16 cellular contexts compared by ENCODE assay signal in the genomic region with DNA sequence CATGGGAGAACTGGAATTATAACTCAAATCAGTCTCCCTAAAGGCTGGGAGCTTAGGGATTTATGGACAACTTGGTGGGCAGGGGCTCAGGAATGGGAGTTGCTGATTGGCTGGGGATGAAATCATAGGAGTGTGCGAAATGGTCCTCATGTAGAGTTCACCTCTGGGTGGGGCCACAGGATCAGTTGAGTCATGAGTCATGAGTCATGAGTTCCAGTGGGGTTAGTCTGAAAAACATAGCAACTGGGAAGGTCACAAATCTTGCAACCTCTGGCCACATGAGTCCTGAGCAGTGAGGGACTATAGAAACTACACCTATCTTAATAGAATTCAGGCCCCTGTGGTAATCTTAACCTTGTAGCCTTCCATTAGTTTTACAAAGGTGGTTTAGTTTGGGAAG.
DNase-seq lines count a peak whose midpoint lies in the region; ATAC-seq and TF ChIP-seq lines count a peak whose summit lies in the region.
"Had no signal": no experiment of that assay in that cellular context is flagged by ENCODE, and none has a peak within 500 bp of the region (broad histone marks: within the 10 kb centered on the region; RNA-seq: fewer than 3 reads in every experiment).

No MANE protein-coding gene starts in this region.

- H4K8ac ChIP-seq in mesendoderm (ENCODE audit: low read depth, low read length) = no peak overlapping the region

- H3K4me2 ChIP-seq in mesendoderm (ENCODE audit: low read length) = no peak overlapping the region
- H3K4me2 ChIP-seq: PC-9 had no signal

- H3K4me3 ChIP-seq in AG10803 (ENCODE audit: low read length) (no peak overlapping the region), fibroblast of the aortic adventitia (ENCODE audit: low read depth, low read length) (no peak overlapping the region), mesendoderm (ENCODE audit: low read length) (no peak overlapping the region), left lung (no peak overlapping the region)
- H3K4me3 ChIP-seq: PC-9, stomach had no signal

- H3K9me3 ChIP-seq in left lung = peaks cover 0 to 3% of the 10 kb centered on the region in 2 donors
- H3K9me3 ChIP-seq: stomach had no signal

- no peak overlapping the region for H3K4ac ChIP-seq in mesendoderm (ENCODE audit: low read depth, low read length)

- no peak overlapping the region for H3K23ac ChIP-seq in mesendoderm (ENCODE audit: low read length)

- H3K4me1 ChIP-seq in mesendoderm (ENCODE audit: control insufficient read depth, low read depth, low read length) (no peaks in the 10 kb centered on the region), left lung (peaks cover 0 to 16% of the 10 kb centered on the region in 2 donors)
- H3K4me1 ChIP-seq: stomach had no signal

- no peak overlapping the region for H3K56ac ChIP-seq in mesendoderm (ENCODE audit: low read length)

- no CpG with 5 or more reads among the region's 1 CpG for WGBS in mesendoderm (ENCODE audit: extremely low coverage, insufficient coverage, low lambda C conversion rate)

- no peak for ATAC-seq in left lung
- ATAC-seq: activated CD8-positive, alpha-beta memory T cell treated with anti-CD3 and anti-CD28 coated beads, Interleukin-2, amount 10 ng/mL, durations not matched to agents 7 days and 5 days; naive thymus-derived CD4-positive, alpha-beta T cell; right cardiac atrium had no signal

- H3K9ac ChIP-seq in mesendoderm (ENCODE audit: low read length) = no peak overlapping the region

- intact Hi-C loops in left lung (cut with DNase I) = no loop called here

- no peak overlapping the region for H2BK120ac ChIP-seq in mesendoderm (ENCODE audit: low read depth, low read length)

- no peaks in the 10 kb centered on the region for H3K79me2 ChIP-seq in mesendoderm (ENCODE audit: control insufficient read depth, insufficient read depth, low read length)

- TF ChIP-seq CTCF in AG10803 (conservative IDR thresholded peaks at IDR 0.05; ENCODE audit: low read length) (no peak), fibroblast of the aortic adventitia (IDR thresholded peaks at IDR 0.05; ENCODE audit: insufficient read depth, low read length) (no peak), left lung (IDR thresholded peaks at IDR 0.05) (no peak)

- no peak overlapping the region for H2BK15ac ChIP-seq in mesendoderm (replicated peaks; ENCODE audit: low read depth)

- no peaks in the 10 kb centered on the region for H3K79me1 ChIP-seq in mesendoderm (ENCODE audit: low read length)

- H3K36me3 ChIP-seq in mesendoderm (ENCODE audit: control insufficient read depth, insufficient read depth, low read length) (no peaks in the 10 kb centered on the region), left lung (no peaks in the 10 kb centered on the region)
- H3K36me3 ChIP-seq: stomach had no signal

- H2AK5ac ChIP-seq in mesendoderm (ENCODE audit: low read length) = no peak overlapping the region

- no peak overlapping the region for H4K5ac ChIP-seq in mesendoderm (ENCODE audit: low read length)

- H3K18ac ChIP-seq in mesendoderm (ENCODE audit: low read length) = no peak overlapping the region

- H3K27ac ChIP-seq in mesendoderm (ENCODE audit: low read depth, low read length) (no peak overlapping the region), left lung (no peak overlapping the region)
- H3K27ac ChIP-seq: PC-9, stomach had no signal

- no peak overlapping the region for H2BK5ac ChIP-seq in mesendoderm (ENCODE audit: low read length)

- H3K27me3 ChIP-seq in mesendoderm (ENCODE audit: insufficient read depth, low read length, poor library complexity) (no peaks in the 10 kb centered on the region), left lung (no peaks in the 10 kb centered on the region)
- H3K27me3 ChIP-seq: stomach had no signal

- DNase-seq in AG10803 (ENCODE audit: low read depth) (peak; percentile 37), HS-5 (ENCODE audit: low read depth) (peak; percentile 41), SW480 (ENCODE audit: low spot score) (peak; percentile 3), fibroblast of the aortic adventitia (ENCODE audit: low read depth) (peak; percentile 39), DMS153 (lab: John Stamatoyannopoulos, UW) (no peak), mesendoderm (no peak), NCI-H1436 treated with DMSO at 0.1 percent for 48 hours (lab: John Stamatoyannopoulos, UW) (no peak), left lung (no peak)
- DNase-seq: activated CD8-positive, alpha-beta memory T cell treated with anti-CD3 and anti-CD28 coated beads, Interleukin-2, amount 10 ng/mL, durations not matched to agents 7 days and 5 days; activated naive CD8-positive, alpha-beta T cell treated with anti-CD3 and anti-CD28 coated beads for 36 hours; cortex of kidney; naive thymus-derived CD4-positive, alpha-beta T cell; NCI-H2171; PC-9; right cardiac atrium; stomach had no signal

Comparison
In these comparisons a context has a peak if more than half of its experiments do, and no peak if none do; other contexts are left out.
1. DNase-seq: peak in AG10803 (single experiment), HS-5 (single experiment), SW480 (single experiment) and fibroblast of the aortic adventitia (single experiment); none in DMS153 (single experiment), mesendoderm (single experiment), NCI-H1436 treated with DMSO at 0.1 percent for 48 hours (single experiment) and left lung (0 of 2).